In the genomic region with DNA sequence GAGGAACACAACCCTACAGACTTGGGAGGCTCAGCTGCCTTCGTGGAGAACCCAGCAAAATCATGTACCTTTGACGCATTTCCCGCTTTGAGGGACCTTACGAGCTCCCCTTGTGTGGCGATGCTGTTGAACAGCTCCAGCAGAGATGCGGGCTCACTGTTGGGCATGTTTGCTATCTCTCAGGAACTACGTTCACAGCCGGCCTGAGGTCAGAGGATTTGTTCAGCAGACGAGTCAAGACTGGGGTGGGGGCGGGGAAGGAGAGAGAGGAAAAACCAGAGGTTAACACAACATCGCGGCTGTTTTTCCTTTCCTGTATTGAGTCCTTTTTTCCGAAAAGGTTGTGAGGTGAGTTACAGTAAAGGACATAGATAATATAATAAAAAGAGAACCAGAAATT, we compare ENCODE assay signal across 21 cellular contexts. TPM values are rescaled to one million over a fixed set of nuclear protein-coding genes. Genes with fewer than 3 reads are reported as not detected.
A peak's percentile ranks its signal among the peaks of the same experiment; 100 is the strongest.
DNase-seq lines count a peak whose midpoint lies in the region; ATAC-seq, FAIRE-seq and TF ChIP-seq lines count a peak whose summit lies in the region.
"Had no signal": no experiment of that assay in that cellular context is flagged by ENCODE, and none has a peak within 500 bp of the region (broad histone marks: within the 10 kb centered on the region; RNA-seq: fewer than 3 reads in every experiment).

No MANE protein-coding gene starts in this region.

- TF ChIP-seq EP300 in HepG2 (IDR thresholded peaks at IDR 0.05; ENCODE audit: low read depth in 2 of 2, low read length in 2 of 2) (no peak), HepG2 (CRISPR knock-in tag; IDR thresholded peaks at IDR 0.05; ENCODE audit: borderline replicate concordance) (no peak)

- H3K36me3 Mint-ChIP-seq in activated T-helper 1 cell treated with anti-CD3 and anti-CD28 coated beads, Interleukin-12 subunit alpha, Interleukin-12 subunit beta, Interleukin-2, Interleukin-4 antibody, amounts not matched to agents 30 ng/mL and 10 ng/mL and 1 ng/mL, durations not matched to agents 14 hours and 24 hours and 36 hours (ENCODE audit: low read depth) = peaks cover 67% of the 10 kb centered on the region

- no peak for ATAC-seq in HepG2
- ATAC-seq in stimulated activated naive CD8-positive, alpha-beta T cell treated with anti-CD3 and anti-CD28 coated beads, Interleukin-15, amount 100 ng/mL, for 72 hours = no peak
- ATAC-seq: HCT116 had no signal

- in situ Hi-C loops in HepG2 (cut with HindIII; ENCODE audit: extremely low pct_ligation_motif_present, low pct_unique_long_range_greater_than_20kb) = no loop called here

- POLR2A ChIA-PET in HepG2 (lab: Yijun Ruan, JAX) = no interaction called here

- H3K4me3 Mint-ChIP-seq in activated T-helper 1 cell treated with anti-CD3 and anti-CD28 coated beads, Interleukin-12 subunit alpha, Interleukin-12 subunit beta, Interleukin-2, Interleukin-4 antibody, amounts not matched to agents 30 ng/mL and 10 ng/mL and 1 ng/mL, durations not matched to agents 14 hours and 24 hours and 36 hours = no peak overlapping the region
- H3K4me3 Mint-ChIP-seq in stimulated activated naive CD8-positive, alpha-beta T cell treated with anti-CD3 and anti-CD28 coated beads, Interleukin-15, amount 100 ng/mL, for 72 hours = peak overlapping the region; percentile 26 to 53
- H3K4me3 Mint-ChIP-seq: CD8-positive, alpha-beta memory T cell had no signal

- no peak for TF ChIP-seq POLR2A in HepG2 (IDR thresholded peaks at IDR 0.05; ENCODE audit: insufficient read depth in 1 of 2, low read depth in 2 of 2, low read length in 2 of 2)

- H3K4me1 ChIP-seq in liver (ENCODE audit: control insufficient read depth in 4 of 4, insufficient read depth in 4 of 4, low read length in 3 of 4) (no peaks in the 10 kb centered on the region), HepG2 (ENCODE audit: insufficient read depth, low read length) (peaks cover 5% of the 10 kb centered on the region)

- H3K79me2 ChIP-seq in HepG2 (ENCODE audit: insufficient read depth, low read length) = no peaks in the 10 kb centered on the region

- no peaks in the 10 kb centered on the region for H4K20me1 ChIP-seq in HepG2 (ENCODE audit: insufficient read depth, low read length)

- intact Hi-C loops in HepG2 (cut with micrococcal nuclease; ENCODE audit: unreplicated experiment) = no loop called here
- intact Hi-C loops in activated T-helper 1 cell treated with anti-CD3 and anti-CD28 coated beads, Interleukin-12 subunit alpha, Interleukin-12 subunit beta, Interleukin-2, Interleukin-4 antibody, amounts not matched to agents 30 ng/mL and 10 ng/mL and 1 ng/mL, durations not matched to agents 14 hours and 24 hours and 36 hours (cut with micrococcal nuclease) = no loop called here

- H3K4me3 ChIP-seq in liver (ENCODE audit: low read depth in 1 of 3, low read length in 3 of 3) = no peak overlapping the region
- H3K4me3 ChIP-seq in HepG2 (replicated peaks in 1 of 3; ENCODE audit: insufficient read depth in 1 of 3, low read depth in 2 of 3, low read length in 3 of 3) = no peak overlapping the region
- H3K4me3 ChIP-seq: GM23248 had no signal

- no peak for DNase-seq in HepG2 (ENCODE audit: low spot score)
- DNase-seq in activated T-helper 1 cell treated with anti-CD3 and anti-CD28 coated beads, Interleukin-12 subunit alpha, Interleukin-12 subunit beta, Interleukin-2, Interleukin-4 antibody, amounts not matched to agents 30 ng/mL and 10 ng/mL and 1 ng/mL, durations not matched to agents 14 hours and 24 hours and 36 hours (ENCODE audit: low spot score) = no peak
- DNase-seq in dermis blood vessel endothelial cell = peak; percentile 28
- DNase-seq in stimulated activated naive CD8-positive, alpha-beta T cell treated with anti-CD3 and anti-CD28 coated beads, Interleukin-15, amount 100 ng/mL, for 72 hours = no peak
- no peak for DNase-seq in AML-193 (lab: John Stamatoyannopoulos, UW)
- no peak for DNase-seq in substantia nigra (lab: John Stamatoyannopoulos, UW)
- DNase-seq: CD8-positive, alpha-beta memory T cell; DND-41; GDM1; GM23248; KBM-7; NCI-H146; NCI-H2081 treated with DMSO at 0.1 percent for 48 hours; NCI-H2227 treated with DMSO at 0.1 percent for 48 hours; NCI-H526; NK-92 treated with Interleukin-12 subunit alpha and Interleukin-12 subunit beta, amount 100 ng/mL, for 24 hours had no signal

- TF ChIP-seq RAD21 in liver (IDR thresholded peaks at IDR 0.05) (no peak), HepG2 (CRISPR knock-in tag; IDR thresholded peaks at IDR 0.05) (no peak)

- no peaks in the 10 kb centered on the region for H3K9me3 ChIP-seq in liver (ENCODE audit: control insufficient read depth in 4 of 4, low read length in 3 of 4)
- H3K9me3 ChIP-seq in HepG2 (ENCODE audit: low read length) = no peaks in the 10 kb centered on the region

- WGBS in liver = 86% methylated on average over 13 of the region's 13 CpGs
- 97% methylated on average over 13 of the region's 13 CpGs for WGBS in HepG2 (ENCODE audit: low lambda C conversion rate)

- BruUV-seq in HepG2 (replicated peaks; lab: Mats Ljungman, UMichigan) = no TSS peak

- no peak for FAIRE-seq in HepG2 (lab: Jason Lieb, UNC)
- FAIRE-seq: HTR-8/SVneo had no signal

- no peaks in the 10 kb centered on the region for H3K27me3 ChIP-seq in liver (ENCODE audit: control insufficient read depth in 4 of 4, insufficient read depth in 4 of 4, low read length in 3 of 4)
- H3K27me3 ChIP-seq in HepG2 (ENCODE audit: control insufficient read depth in 1 of 2, insufficient read depth in 2 of 2, low read length in 2 of 2) = no peaks in the 10 kb centered on the region

- no peak overlapping the region for H2AFZ ChIP-seq in HepG2 (ENCODE audit: low read length)
- H2AFZ ChIP-seq: GM23248 had no signal

- H3K27ac Mint-ChIP-seq in activated T-helper 1 cell treated with anti-CD3 and anti-CD28 coated beads, Interleukin-12 subunit alpha, Interleukin-12 subunit beta, Interleukin-2, Interleukin-4 antibody, amounts not matched to agents 30 ng/mL and 10 ng/mL and 1 ng/mL, durations not matched to agents 14 hours and 24 hours and 36 hours = peak overlapping the region; percentile 76
- H3K27ac Mint-ChIP-seq in stimulated activated naive CD8-positive, alpha-beta T cell treated with anti-CD3 and anti-CD28 coated beads, Interleukin-15, amount 100 ng/mL, for 72 hours = no peak overlapping the region

- H3K9ac ChIP-seq in liver (ENCODE audit: low read depth in 1 of 2, low read length in 2 of 2) (no peak overlapping the region), HepG2 (ENCODE audit: insufficient read depth, low read depth, low read length) (no peak overlapping the region)
- H3K9ac ChIP-seq: GM23248 had no signal

- no peak overlapping the region for H3K4me2 ChIP-seq in HepG2 (ENCODE audit: low read depth, low read length)

- no peaks in the 10 kb centered on the region for H3K27me3 Mint-ChIP-seq in activated T-helper 1 cell treated with anti-CD3 and anti-CD28 coated beads, Interleukin-12 subunit alpha, Interleukin-12 subunit beta, Interleukin-2, Interleukin-4 antibody, amounts not matched to agents 30 ng/mL and 10 ng/mL and 1 ng/mL, durations not matched to agents 14 hours and 24 hours and 36 hours (ENCODE audit: insufficient read depth)
- no peaks in the 10 kb centered on the region for H3K27me3 Mint-ChIP-seq in stimulated activated naive CD8-positive, alpha-beta T cell treated with anti-CD3 and anti-CD28 coated beads, Interleukin-15, amount 100 ng/mL, for 72 hours
- H3K27me3 Mint-ChIP-seq: CD8-positive, alpha-beta memory T cell had no signal

- H3K27ac ChIP-seq in liver (ENCODE audit: low read depth in 1 of 2, low read length in 2 of 2) (no peak overlapping the region), HepG2 (ENCODE audit: extremely low read length, insufficient read depth, low read length) (no peak overlapping the region), substantia nigra (ENCODE audit: low read depth, low read length, poor library complexity, severe bottlenecking) (no peak overlapping the region)
- H3K27ac ChIP-seq: GM23248 had no signal

- CTCF ChIA-PET in HepG2 (lab: Yijun Ruan, JAX; ENCODE audit: low intra/inter-chr PET ratio, low total read pairs) = no interaction called here

- TF ChIP-seq CTCF in liver (IDR thresholded peaks at IDR 0.05; ENCODE audit: low read depth, low read length, missing input control) (no peak), HepG2 (CRISPR knock-in tag; IDR thresholded peaks at IDR 0.05) (no peak)

- H3K36me3 ChIP-seq in liver (ENCODE audit: control insufficient read depth in 4 of 4, insufficient read depth in 3 of 4, low read depth in 1 of 4, low read length in 3 of 4) (peaks cover 0 to 15% (median 10%) of the 10 kb centered on the region in 4 donors), HepG2 (replicated peaks in 1 of 2; ENCODE audit: control insufficient read depth in 1 of 2, insufficient read depth in 2 of 2, low read length in 2 of 2) (peaks cover 3 to 36% of the 10 kb centered on the region in 2 experiments)

- no peaks in the 10 kb centered on the region for H3K9me3 Mint-ChIP-seq in activated T-helper 1 cell treated with anti-CD3 and anti-CD28 coated beads, Interleukin-12 subunit alpha, Interleukin-12 subunit beta, Interleukin-2, Interleukin-4 antibody, amounts not matched to agents 30 ng/mL and 10 ng/mL and 1 ng/mL, durations not matched to agents 14 hours and 24 hours and 36 hours
- H3K9me3 Mint-ChIP-seq in stimulated activated naive CD8-positive, alpha-beta T cell treated with anti-CD3 and anti-CD28 coated beads, Interleukin-15, amount 100 ng/mL, for 72 hours = no peaks in the 10 kb centered on the region
- H3K9me3 Mint-ChIP-seq: CD8-positive, alpha-beta memory T cell had no signal

- peaks cover 67% of the 10 kb centered on the region for H3K4me1 Mint-ChIP-seq in activated T-helper 1 cell treated with anti-CD3 and anti-CD28 coated beads, Interleukin-12 subunit alpha, Interleukin-12 subunit beta, Interleukin-2, Interleukin-4 antibody, amounts not matched to agents 30 ng/mL and 10 ng/mL and 1 ng/mL, durations not matched to agents 14 hours and 24 hours and 36 hours (ENCODE audit: low read depth)
- H3K4me1 Mint-ChIP-seq in stimulated activated naive CD8-positive, alpha-beta T cell treated with anti-CD3 and anti-CD28 coated beads, Interleukin-15, amount 100 ng/mL, for 72 hours = peaks cover 76% of the 10 kb centered on the region

RNA-seq across cellular contexts. Expression of a gene that starts 7.3 kb away (rescaled TPM):
- total RNA-seq in liver (1 to 10 TPM; 5.1 to 8.3 TPM), HepG2 (2016; rRNA removed; fragmentation: Illumina TruSeq; extraction: Trizol) (4.2 and 4.6 TPM in 2 replicates), dermis blood vessel endothelial cell (27.8 and 29.3 TPM in 2 replicates)
- polyA plus RNA-seq in liver (1 to 10 TPM; 3.2 to 5.0 TPM), HepG2 (2011; rRNA removed) (2.4 and 2.7 TPM in 2 replicates)
- 4.4 and 4.8 TPM in 2 replicates for total RNA-seq in HepG2 (2016; cell fraction: cytosol; rRNA removed; fragmentation: Illumina TruSeq; extraction: Trizol; ENCODE audit: low read depth)
- 3.9 and 4.2 TPM in 2 replicates for total RNA-seq in HepG2 (2016; cell fraction: insoluble cytoplasmic fraction; rRNA removed; fragmentation: Illumina TruSeq; extraction: Trizol)
- total RNA-seq in HepG2 (2016; cell fraction: membrane; rRNA removed; fragmentation: Illumina TruSeq; extraction: Trizol) = 3.5 and 3.9 TPM in 2 replicates
- total RNA-seq in HepG2 (2016; cell fraction: nucleus; rRNA removed; fragmentation: Illumina TruSeq; extraction: Trizol) = 2.5 and 2.6 TPM in 2 replicates
- 1.7 and 2.6 TPM in 2 replicates for polyA plus RNA-seq in HepG2 (2011; cell fraction: cytosol; rRNA removed)
- polyA plus RNA-seq in HepG2 (2011; cell fraction: nucleus; rRNA removed) = 2.3 and 2.6 TPM in 2 replicates
- 1.7 TPM in 2 replicates for polyA plus RNA-seq in HepG2 (2012)
- 1.4 and 2.7 TPM in 2 replicates for polyA plus RNA-seq in HepG2 (2016; cell fraction: cytosol; fragmentation: Illumina TruSeq; extraction: Trizol; ENCODE audit: low read depth)
- 4.5 and 5.6 TPM in 2 replicates for polyA plus RNA-seq in HepG2 (2016; cell fraction: insoluble cytoplasmic fraction; fragmentation: Illumina TruSeq; extraction: Trizol; ENCODE audit: low read depth)
- 1.9 and 2.2 TPM in 2 replicates for polyA plus RNA-seq in HepG2 (2016; cell fraction: membrane; fragmentation: Illumina TruSeq; extraction: Trizol; ENCODE audit: low read depth)
- 3.1 and 4.3 TPM in 2 replicates for polyA plus RNA-seq in HepG2 (2016; cell fraction: nucleus; fragmentation: Illumina TruSeq; extraction: Trizol; ENCODE audit: insufficient read depth, low read depth)
- polyA minus RNA-seq in HepG2 (2011; rRNA and poly(A)+ RNA removed; ENCODE audit: low replicate concordance) = 6.6 and 21.3 TPM in 2 replicates
- polyA minus RNA-seq in HepG2 (2011; cell fraction: cytosol; rRNA and poly(A)+ RNA removed) = 2.1 and 2.2 TPM in 2 replicates
- polyA minus RNA-seq in HepG2 (2011; cell fraction: nucleus; rRNA and poly(A)+ RNA removed) = 3.7 and 5.2 TPM in 2 replicates
- total RNA-seq in activated T-helper 1 cell treated with anti-CD3 and anti-CD28 coated beads, Interleukin-12 subunit alpha, Interleukin-12 subunit beta, Interleukin-2, Interleukin-4 antibody, amounts not matched to agents 30 ng/mL and 10 ng/mL and 1 ng/mL, durations not matched to agents 14 hours and 24 hours and 36 hours = 7.4 and 9.5 TPM in 2 replicates

RNA-seq across cellular contexts. Expression of a gene that starts 45.9 kb away (rescaled TPM):
- 100 to 1,000 TPM in 1 of 2 donors, 10 to 100 TPM in 1; 23.7 to 454 TPM for total RNA-seq in liver
- polyA plus RNA-seq in liver = 100 to 1,000 TPM; 128 to 469 TPM
- 0.87 and 1.0 TPM in 2 replicates for total RNA-seq in HepG2 (2016; rRNA removed; fragmentation: Illumina TruSeq; extraction: Trizol)
- total RNA-seq in HepG2 (2016; cell fraction: cytosol; rRNA removed; fragmentation: Illumina TruSeq; extraction: Trizol; ENCODE audit: low read depth) = 0.71 and 1.5 TPM in 2 replicates
- total RNA-seq in HepG2 (2016; cell fraction: insoluble cytoplasmic fraction; rRNA removed; fragmentation: Illumina TruSeq; extraction: Trizol) = 0.88 and 0.95 TPM in 2 replicates
- total RNA-seq in HepG2 (2016; cell fraction: membrane; rRNA removed; fragmentation: Illumina TruSeq; extraction: Trizol) = 0.53 and 1.1 TPM in 2 replicates
- total RNA-seq in HepG2 (2016; cell fraction: nucleus; rRNA removed; fragmentation: Illumina TruSeq; extraction: Trizol) = 0.47 and 0.65 TPM in 2 replicates
- polyA plus RNA-seq in HepG2 (2011; rRNA removed) = 1.7 and 7.6 TPM in 2 replicates
- polyA plus RNA-seq in HepG2 (2011; cell fraction: cytosol; rRNA removed) = 3.2 and 4.5 TPM in 2 replicates
- 4.2 and 9.5 TPM in 2 replicates for polyA plus RNA-seq in HepG2 (2011; cell fraction: nucleus; rRNA removed)
- 6.6 and 11.5 TPM in 2 replicates for polyA plus RNA-seq in HepG2 (2012)
- polyA plus RNA-seq in HepG2 (2016; cell fraction: cytosol; fragmentation: Illumina TruSeq; extraction: Trizol; ENCODE audit: low read depth) = 0.17 and 0.24 TPM in 2 replicates
- polyA plus RNA-seq in HepG2 (2016; cell fraction: insoluble cytoplasmic fraction; fragmentation: Illumina TruSeq; extraction: Trizol; ENCODE audit: low read depth) = 0.51 and 0.54 TPM in 2 replicates
- 0.41 and 0.42 TPM in 2 replicates for polyA plus RNA-seq in HepG2 (2016; cell fraction: membrane; fragmentation: Illumina TruSeq; extraction: Trizol; ENCODE audit: low read depth)
- 0.53 and 0.61 TPM in 2 replicates for polyA plus RNA-seq in HepG2 (2016; cell fraction: nucleus; fragmentation: Illumina TruSeq; extraction: Trizol; ENCODE audit: insufficient read depth, low read depth)
- 4.3 TPM in 1 of 2 replicates, not detected in the other for polyA minus RNA-seq in HepG2 (2011; rRNA and poly(A)+ RNA removed; ENCODE audit: low replicate concordance)
- 2.3 and 3.1 TPM in 2 replicates for polyA minus RNA-seq in HepG2 (2011; cell fraction: cytosol; rRNA and poly(A)+ RNA removed)
- 0.52 and 1.5 TPM in 2 replicates for polyA minus RNA-seq in HepG2 (2011; cell fraction: nucleus; rRNA and poly(A)+ RNA removed)
- total RNA-seq in activated T-helper 1 cell treated with anti-CD3 and anti-CD28 coated beads, Interleukin-12 subunit alpha, Interleukin-12 subunit beta, Interleukin-2, Interleukin-4 antibody, amounts not matched to agents 30 ng/mL and 10 ng/mL and 1 ng/mL, durations not matched to agents 14 hours and 24 hours and 36 hours = not detected in 2 replicates
- not detected in 2 replicates for total RNA-seq in dermis blood vessel endothelial cell
- total RNA-seq: CD8-positive, alpha-beta memory T cell; GM23248 had no signal
- polyA plus RNA-seq: AG04450; BJ; CD8-positive, alpha-beta memory T cell; GM23248 had no signal

Comparison
In these comparisons a context has a peak if more than half of its experiments do, and no peak if none do; other contexts are left out.
1. RNA of a gene that starts 45.9 kb away (total RNA-seq): 23.7 to 454 TPM in liver; 0.47 to 1.5 TPM in HepG2, not detected in activated T-helper 1 cell treated with anti-CD3 and anti-CD28 coated beads, Interleukin-12 subunit alpha, Interleukin-12 subunit beta, Interleukin-2, Interleukin-4 antibody, amounts not matched to agents 30 ng/mL and 10 ng/mL and 1 ng/mL, durations not matched to agents 14 hours and 24 hours and 36 hours and not detected in dermis blood vessel endothelial cell; every median in the first group is over 4 times any median in the second.